In genomic region chr1:223813645-223814044, GRCh38 we compare ENCODE assay signal across 1 cellular context.
TF ChIP-seq lines count a peak whose summit lies in the region.

No MANE protein-coding gene starts in this region.

TF ChIP-seq in HEK293, 187 proteins besides CTCF, POLR2A, EP300 and RAD21 (continued from another document):
- TF ChIP-seq ZNF624 (tag by site-specific recombination; IDR thresholded peaks at IDR 0.05): no peak
